In genomic region chr10:123171616-123172015, GRCh38 we compare ENCODE assay signal across 5 cellular contexts. TPM values are rescaled to one million over a fixed set of nuclear protein-coding genes. Genes with fewer than 3 reads are reported as not detected.
"Had no signal": no experiment of that assay in that cellular context is flagged by ENCODE, and none has a peak within 500 bp of the region (broad histone marks: within the 10 kb centered on the region; RNA-seq: fewer than 3 reads in every experiment).

No MANE protein-coding gene starts in this region.

RNA-seq across cellular contexts. Expression of gene HMX2, which starts 23.7 kb away (rescaled TPM):
- total RNA-seq: HepG2, HT-29, IMR-90 had no signal
- polyA plus RNA-seq: HepG2, IgD-negative memory B cell, IMR-90 had no signal

RNA-seq across cellular contexts. Expression of gene HMX3, which starts 35.8 kb away (rescaled TPM):
- total RNA-seq: HepG2, HT-29, HT1080, IMR-90 had no signal
- polyA plus RNA-seq: HepG2, IgD-negative memory B cell, IMR-90 had no signal
